ENCODE assay signal across 2 cellular contexts in the genomic region with DNA sequence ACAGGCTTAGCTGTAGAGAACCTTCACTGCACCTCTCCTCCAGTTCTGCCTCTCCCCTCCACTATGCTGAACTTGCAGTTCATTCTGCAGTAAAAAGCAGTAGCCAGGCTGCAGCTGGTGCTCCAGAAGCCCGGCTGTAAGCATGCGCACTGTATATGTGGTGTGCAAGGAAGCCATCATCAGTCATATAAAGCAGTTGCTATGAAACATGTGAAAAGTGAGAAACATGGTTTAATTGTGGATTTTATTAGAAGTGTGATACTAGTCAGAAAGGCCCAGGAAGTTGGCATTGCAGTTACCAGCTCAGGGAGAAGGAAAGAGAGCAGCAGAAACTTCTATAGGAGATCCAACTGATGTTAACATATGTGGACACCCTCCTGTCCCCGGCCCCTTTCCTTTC.
TF ChIP-seq lines count a peak whose summit lies in the region.

No MANE protein-coding gene starts in this region.

TF ChIP-seq in GM23338, 12 proteins besides CTCF, POLR2A, EP300 and RAD21 (continues in another document):
- no peak for TF ChIP-seq POLR2AphosphoS5 (IDR thresholded peaks at IDR 0.05; ENCODE audit: low read depth)
- no peak for TF ChIP-seq JUNB (IDR thresholded peaks at IDR 0.05; ENCODE audit: unreplicated experiment)
- no peak for TF ChIP-seq ZNF331 (CRISPR knock-in tag; IDR thresholded peaks at IDR 0.05; ENCODE audit: low read depth)
- no peak for TF ChIP-seq EZH2 (IDR thresholded peaks at IDR 0.05; ENCODE audit: low read depth, unreplicated experiment)
- TF ChIP-seq STAT1 (IDR thresholded peaks at IDR 0.05; ENCODE audit: unreplicated experiment): no peak
- TF ChIP-seq CREB1 (CRISPR knock-in tag; IDR thresholded peaks at IDR 0.05; ENCODE audit: low read depth): no peak
- TF ChIP-seq REST (IDR thresholded peaks at IDR 0.05; ENCODE audit: unreplicated experiment): no peak
- no peak for TF ChIP-seq NANOG (IDR thresholded peaks at IDR 0.05; ENCODE audit: borderline replicate concordance)
- TF ChIP-seq ZNF114 (CRISPR knock-in tag; IDR thresholded peaks at IDR 0.05): no peak
- TF ChIP-seq EZH2phosphoT487 (IDR thresholded peaks at IDR 0.05; ENCODE audit: unreplicated experiment): no peak
- TF ChIP-seq, protein P1, sequence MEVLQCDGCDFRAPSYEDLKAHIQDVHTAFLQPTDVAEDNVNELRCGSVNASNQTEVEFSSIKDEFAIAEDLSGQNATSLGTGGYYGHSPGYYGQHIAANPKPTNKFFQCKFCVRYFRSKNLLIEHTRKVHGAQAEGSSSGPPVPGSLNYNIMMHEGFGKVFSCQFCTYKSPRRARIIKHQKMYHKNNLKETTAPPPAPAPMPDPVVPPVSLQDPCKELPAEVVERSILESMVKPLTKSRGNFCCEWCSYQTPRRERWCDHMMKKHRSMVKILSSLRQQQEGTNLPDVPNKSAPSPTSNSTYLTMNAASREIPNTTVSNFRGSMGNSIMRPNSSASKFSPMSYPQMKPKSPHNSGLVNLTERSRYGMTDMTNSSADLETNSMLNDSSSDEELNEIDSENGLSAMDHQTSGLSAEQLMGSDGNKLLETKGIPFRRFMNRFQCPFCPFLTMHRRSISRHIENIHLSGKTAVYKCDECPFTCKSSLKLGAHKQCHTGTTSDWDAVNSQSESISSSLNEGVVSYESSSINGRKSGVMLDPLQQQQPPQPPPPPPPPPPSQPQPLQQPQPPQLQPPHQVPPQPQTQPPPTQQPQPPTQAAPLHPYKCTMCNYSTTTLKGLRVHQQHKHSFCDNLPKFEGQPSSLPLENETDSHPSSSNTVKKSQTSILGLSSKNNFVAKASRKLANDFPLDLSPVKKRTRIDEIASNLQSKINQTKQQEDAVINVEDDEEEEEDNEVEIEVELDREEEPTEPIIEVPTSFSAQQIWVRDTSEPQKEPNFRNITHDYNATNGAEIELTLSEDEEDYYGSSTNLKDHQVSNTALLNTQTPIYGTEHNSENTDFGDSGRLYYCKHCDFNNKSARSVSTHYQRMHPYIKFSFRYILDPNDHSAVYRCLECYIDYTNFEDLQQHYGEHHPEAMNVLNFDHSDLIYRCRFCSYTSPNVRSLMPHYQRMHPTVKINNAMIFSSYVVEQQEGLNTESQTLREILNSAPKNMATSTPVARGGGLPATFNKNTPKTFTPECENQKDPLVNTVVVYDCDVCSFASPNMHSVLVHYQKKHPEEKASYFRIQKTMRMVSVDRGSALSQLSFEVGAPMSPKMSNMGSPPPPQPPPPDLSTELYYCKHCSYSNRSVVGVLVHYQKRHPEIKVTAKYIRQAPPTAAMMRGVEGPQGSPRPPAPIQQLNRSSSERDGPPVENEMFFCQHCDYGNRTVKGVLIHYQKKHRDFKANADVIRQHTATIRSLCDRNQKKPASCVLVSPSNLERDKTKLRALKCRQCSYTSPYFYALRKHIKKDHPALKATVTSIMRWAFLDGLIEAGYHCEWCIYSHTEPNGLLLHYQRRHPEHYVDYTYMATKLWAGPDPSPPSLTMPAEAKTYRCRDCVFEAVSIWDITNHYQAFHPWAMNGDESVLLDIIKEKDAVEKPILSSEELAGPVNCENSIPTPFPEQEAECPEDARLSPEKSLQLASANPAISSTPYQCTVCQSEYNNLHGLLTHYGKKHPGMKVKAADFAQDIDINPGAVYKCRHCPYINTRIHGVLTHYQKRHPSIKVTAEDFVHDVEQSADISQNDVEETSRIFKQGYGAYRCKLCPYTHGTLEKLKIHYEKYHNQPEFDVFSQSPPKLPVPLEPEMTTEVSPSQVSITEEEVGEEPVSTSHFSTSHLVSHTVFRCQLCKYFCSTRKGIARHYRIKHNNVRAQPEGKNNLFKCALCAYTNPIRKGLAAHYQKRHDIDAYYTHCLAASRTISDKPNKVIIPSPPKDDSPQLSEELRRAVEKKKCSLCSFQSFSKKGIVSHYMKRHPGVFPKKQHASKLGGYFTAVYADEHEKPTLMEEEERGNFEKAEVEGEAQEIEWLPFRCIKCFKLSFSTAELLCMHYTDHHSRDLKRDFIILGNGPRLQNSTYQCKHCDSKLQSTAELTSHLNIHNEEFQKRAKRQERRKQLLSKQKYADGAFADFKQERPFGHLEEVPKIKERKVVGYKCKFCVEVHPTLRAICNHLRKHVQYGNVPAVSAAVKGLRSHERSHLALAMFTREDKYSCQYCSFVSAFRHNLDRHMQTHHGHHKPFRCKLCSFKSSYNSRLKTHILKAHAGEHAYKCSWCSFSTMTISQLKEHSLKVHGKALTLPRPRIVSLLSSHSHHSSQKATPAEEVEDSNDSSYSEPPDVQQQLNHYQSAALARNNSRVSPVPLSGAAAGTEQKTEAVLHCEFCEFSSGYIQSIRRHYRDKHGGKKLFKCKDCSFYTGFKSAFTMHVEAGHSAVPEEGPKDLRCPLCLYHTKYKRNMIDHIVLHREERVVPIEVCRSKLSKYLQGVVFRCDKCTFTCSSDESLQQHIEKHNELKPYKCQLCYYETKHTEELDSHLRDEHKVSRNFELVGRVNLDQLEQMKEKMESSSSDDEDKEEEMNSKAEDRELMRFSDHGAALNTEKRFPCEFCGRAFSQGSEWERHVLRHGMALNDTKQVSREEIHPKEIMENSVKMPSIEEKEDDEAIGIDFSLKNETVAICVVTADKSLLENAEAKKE (CRISPR knock-in tag; IDR thresholded peaks at IDR 0.05): no peak

TF ChIP-seq in H1, 55 proteins besides CTCF, POLR2A, EP300 and RAD21:
- no peak for TF ChIP-seq PHF8 (conservative IDR thresholded peaks at IDR 0.05; ENCODE audit: low read depth, low read length)
- no peak for TF ChIP-seq GTF2F1 (IDR thresholded peaks at IDR 0.05; ENCODE audit: borderline replicate concordance, low read depth, low read length)
- no peak for TF ChIP-seq BACH1 (IDR thresholded peaks at IDR 0.05; ENCODE audit: low read length)
- no peak for TF ChIP-seq HDAC6 (IDR thresholded peaks at IDR 0.05; ENCODE audit: low read depth, low read length)
- TF ChIP-seq CBX5 (IDR thresholded peaks at IDR 0.05; ENCODE audit: low read depth, low read length): no peak
- no peak for TF ChIP-seq CHD1 (IDR thresholded peaks at IDR 0.05; ENCODE audit: low read depth, low read length)
- TF ChIP-seq CBX8 (IDR thresholded peaks at IDR 0.05; ENCODE audit: borderline replicate concordance, low read depth, low read length): no peak
- TF ChIP-seq E2F6 (IDR thresholded peaks at IDR 0.05): no peak
- no peak for TF ChIP-seq RNF2 (IDR thresholded peaks at IDR 0.05; ENCODE audit: borderline replicate concordance, low read depth, low read length, missing control alignments, poor library complexity, severe bottlenecking)
- TF ChIP-seq NRF1 (IDR thresholded peaks at IDR 0.05; ENCODE audit: low read depth, low read length): no peak
- TF ChIP-seq TAF1 (IDR thresholded peaks at IDR 0.05; ENCODE audit: low read depth, low read length): no peak
